Comparison of ENCODE assay signal across 8 cellular contexts in the genomic region with DNA sequence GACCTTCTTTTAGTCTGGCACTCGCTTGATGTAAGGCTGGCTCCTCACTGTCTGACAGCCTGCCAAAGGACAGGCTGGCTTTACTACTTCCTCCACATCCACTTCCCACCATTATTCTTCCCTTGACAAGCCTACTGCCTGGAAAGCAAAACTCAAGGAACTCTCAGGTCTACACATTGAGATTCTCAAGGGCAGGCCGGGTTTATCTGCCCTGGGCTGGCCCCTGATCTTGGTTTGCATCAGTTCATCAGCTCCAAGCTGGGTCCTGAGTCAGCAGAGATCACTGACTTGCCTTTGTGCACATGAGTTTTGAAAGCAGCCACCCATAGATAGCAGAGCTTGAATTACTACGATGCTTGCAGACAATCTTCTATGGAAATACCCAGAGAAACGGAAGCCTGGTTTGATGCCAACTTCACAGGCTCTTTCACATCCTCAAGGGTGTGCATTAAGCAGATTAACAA. TPM values are rescaled to one million over a fixed set of nuclear protein-coding genes. Genes with fewer than 3 reads are reported as not detected.
DNase-seq lines count a peak whose midpoint lies in the region; ATAC-seq lines count a peak whose summit lies in the region.

No MANE protein-coding gene starts in this region.

- peak; percentile 71 for ATAC-seq in activated CD4-positive, alpha-beta T cell treated with anti-CD3 and anti-CD28 coated beads for 36 hours
- peak; percentile 69 for ATAC-seq in HG03097 (IDR thresholded peaks at IDR 0.05; ENCODE audit: low FRiP score, unreplicated experiment)
- ATAC-seq in activated T-helper 17 cell treated with anti-CD3 and anti-CD28 coated beads, Interleukin-2, amount 50 U/mL, for 72 hours (replicated peaks), result peak; percentile 52

- no peaks in the 10 kb centered on the region for H3K36me3 Mint-ChIP-seq in activated CD4-positive, alpha-beta T cell treated with anti-CD3 and anti-CD28 coated beads for 36 hours (ENCODE audit: low read depth)
- no peaks in the 10 kb centered on the region for H3K36me3 Mint-ChIP-seq in activated T-helper 17 cell treated with anti-CD3 and anti-CD28 coated beads, Interleukin-2, amount 50 U/mL, for 72 hours (ENCODE audit: low read depth)

- peaks cover 33% of the 10 kb centered on the region for H3K4me1 Mint-ChIP-seq in activated CD4-positive, alpha-beta T cell treated with anti-CD3 and anti-CD28 coated beads for 36 hours
- H3K4me1 Mint-ChIP-seq in activated T-helper 17 cell treated with anti-CD3 and anti-CD28 coated beads, Interleukin-2, amount 50 U/mL, for 72 hours, result peaks cover 30% of the 10 kb centered on the region

- peak overlapping the region; percentile 22 for H3K4me3 Mint-ChIP-seq in activated CD4-positive, alpha-beta T cell treated with anti-CD3 and anti-CD28 coated beads for 36 hours
- H3K4me3 Mint-ChIP-seq in activated T-helper 17 cell treated with anti-CD3 and anti-CD28 coated beads, Interleukin-2, amount 50 U/mL, for 72 hours, result peak overlapping the region; percentile 69

- no peaks in the 10 kb centered on the region for H3K27me3 Mint-ChIP-seq in activated CD4-positive, alpha-beta T cell treated with anti-CD3 and anti-CD28 coated beads for 36 hours
- H3K27me3 Mint-ChIP-seq in activated T-helper 17 cell treated with anti-CD3 and anti-CD28 coated beads, Interleukin-2, amount 50 U/mL, for 72 hours, result peaks cover 6% of the 10 kb centered on the region

- in situ Hi-C loops in KBM-7 (cut with MboI; ENCODE audit: low pct_unique_long_range_greater_than_20kb, low sequenced_read_pairs), result no loop called here

- CTCF ChIA-PET in activated CD4-positive, alpha-beta T cell treated with anti-CD3 and anti-CD28 coated beads for 36 hours (lab: Charles Lee), result interaction anchor here (0.7 to 2.5 kb wide), 6 partner anchors 9 to 83 kb away, joined by 3 to 8 read pairs (median 5); no protein-coding TSS in a partner anchor

- DNase-seq in activated CD4-positive, alpha-beta T cell treated with anti-CD3 and anti-CD28 coated beads for 36 hours, result peak; percentile 76
- no peak for DNase-seq in activated CD4-positive, alpha-beta T cell treated with anti-CD3 and anti-CD28 coated beads for 1 hour
- DNase-seq in renal cortical epithelial cell (ENCODE audit: low read depth), result peak; percentile 59
- DNase-seq in EL, result no peak
- DNase-seq in KBM-7, result no peak
- DNase-seq in NOMO-1 treated with DMSO at 0.1 percent for 48 hours (lab: John Stamatoyannopoulos, UW; ENCODE audit: unreplicated experiment), result no peak

- POLR2A ChIA-PET in activated CD4-positive, alpha-beta T cell treated with anti-CD3 and anti-CD28 coated beads for 36 hours (lab: Charles Lee), result interaction anchor here (0.7 to 2.0 kb wide), 2 partner anchors 11 to 355 kb away, joined by 4 to 19 read pairs; a partner anchor contains a TSS

- peak overlapping the region; percentile 96 for H3K27ac Mint-ChIP-seq in activated CD4-positive, alpha-beta T cell treated with anti-CD3 and anti-CD28 coated beads for 36 hours
- H3K27ac Mint-ChIP-seq in activated T-helper 17 cell treated with anti-CD3 and anti-CD28 coated beads, Interleukin-2, amount 50 U/mL, for 72 hours, result peak overlapping the region; percentile 99

- intact Hi-C loops in activated CD4-positive, alpha-beta T cell treated with anti-CD3 and anti-CD28 coated beads for 36 hours (cut with DNase I, micrococcal nuclease), result loop anchor here (1.0 to 5.0 kb wide), 10 partner anchors 10 to 806 kb away; a partner anchor contains a TSS

- no peaks in the 10 kb centered on the region for H3K9me3 Mint-ChIP-seq in activated CD4-positive, alpha-beta T cell treated with anti-CD3 and anti-CD28 coated beads for 36 hours (ENCODE audit: low read depth)
- H3K9me3 Mint-ChIP-seq in activated T-helper 17 cell treated with anti-CD3 and anti-CD28 coated beads, Interleukin-2, amount 50 U/mL, for 72 hours, result no peaks in the 10 kb centered on the region

RNA-seq across cellular contexts. Expression of a gene that starts 53.9 kb away (rescaled TPM):
- total RNA-seq in activated CD4-positive, alpha-beta T cell treated with anti-CD3 and anti-CD28 coated beads for 36 hours, result 10 to 100 TPM; 15.9 to 17.4 TPM
- total RNA-seq in activated T-helper 17 cell treated with anti-CD3 and anti-CD28 coated beads, Interleukin-2, amount 50 U/mL, for 72 hours, result 10 to 100 TPM in 1 of 2 donors, 1 to 10 TPM in 1; 9.3 to 10.8 TPM
- total RNA-seq in renal cortical epithelial cell, result 19.5 and 21.9 TPM in 2 replicates

Comparison
In these comparisons a context has a peak if more than half of its experiments do, and no peak if none do; other contexts are left out.
1. DNase-seq: peak in activated CD4-positive, alpha-beta T cell treated with anti-CD3 and anti-CD28 coated beads for 36 hours (single experiment) and renal cortical epithelial cell (single experiment); none in activated CD4-positive, alpha-beta T cell treated with anti-CD3 and anti-CD28 coated beads for 1 hour (single experiment), EL (single experiment), KBM-7 (single experiment) and NOMO-1 treated with DMSO at 0.1 percent for 48 hours (single experiment).
2. Peak in every context shown above with its lines, with median percentiles within 50 percentile points of each other: ATAC-seq.